Comparison of ENCODE assay signal across 15 cellular contexts in genomic region chr14:37778135-37778943, GRCh38.
A peak's percentile ranks its signal among the peaks of the same experiment; 100 is the strongest.
DNase-seq lines count a peak whose midpoint lies in the region; ATAC-seq, FAIRE-seq and TF ChIP-seq lines count a peak whose summit lies in the region.
"Had no signal": no experiment of that assay in that cellular context is flagged by ENCODE, and none has a peak within 500 bp of the region (broad histone marks: within the 10 kb centered on the region; RNA-seq: fewer than 3 reads in every experiment).

No MANE protein-coding gene starts in this region.

- no peak overlapping the region for H2AFZ ChIP-seq in osteoblast (ENCODE audit: low read length)
- H2AFZ ChIP-seq: GM23338 had no signal

- H3K4me3 ChIP-seq in bronchial epithelial cell (ENCODE audit: low read depth, low read length), result no peak overlapping the region
- H3K4me3 ChIP-seq in kidney (ENCODE audit: low read length in 2 of 2), result no peak overlapping the region
- no peak overlapping the region for H3K4me3 ChIP-seq in osteoblast (ENCODE audit: insufficient read depth, low read length)
- H3K4me3 ChIP-seq in upper lobe of right lung, result no peak overlapping the region
- H3K4me3 ChIP-seq: GM23338, HAP-1, K562 had no signal

- H3K79me2 ChIP-seq in osteoblast (ENCODE audit: insufficient read depth, low read length), result no peaks in the 10 kb centered on the region

- no peak overlapping the region for H3K4me2 ChIP-seq in osteoblast (ENCODE audit: insufficient read depth, low read length)
- H3K4me2 ChIP-seq: GM23338 had no signal

- H3K4me1 ChIP-seq in kidney (ENCODE audit: control insufficient read depth in 1 of 2, insufficient read depth in 1 of 2, low read depth in 1 of 2, low read length in 2 of 2) (no peaks in the 10 kb centered on the region), osteoblast (ENCODE audit: insufficient read depth, low read length) (no peaks in the 10 kb centered on the region), upper lobe of right lung (no peaks in the 10 kb centered on the region)
- H3K4me1 ChIP-seq: HAP-1 had no signal

- no peaks in the 10 kb centered on the region for H4K20me1 ChIP-seq in osteoblast (ENCODE audit: insufficient read depth, low read length)

- intact Hi-C loops in kidney (cut with DNase I), result no loop called here
- intact Hi-C loops in upper lobe of right lung (cut with DNase I), result no loop called here

- H3K27me3 ChIP-seq in bronchial epithelial cell (ENCODE audit: control insufficient read depth, insufficient read depth, low read length) (no peaks in the 10 kb centered on the region), osteoblast (ENCODE audit: insufficient read depth, low read length) (no peaks in the 10 kb centered on the region), upper lobe of right lung (no peaks in the 10 kb centered on the region)

- peak; percentile 14 for ATAC-seq in upper lobe of right lung
- ATAC-seq: GM23338, K562 had no signal

- H3K27ac ChIP-seq in kidney (ENCODE audit: low read depth in 2 of 2, low read length in 2 of 2) (no peak overlapping the region), osteoblast (ENCODE audit: low read depth, low read length) (no peak overlapping the region), upper lobe of right lung (no peak overlapping the region)
- H3K27ac ChIP-seq: C4-2B, HL-60 had no signal

- TF ChIP-seq CTCF in bronchial epithelial cell (IDR thresholded peaks at IDR 0.05; ENCODE audit: insufficient read depth, low read length, severe bottlenecking), result no peak
- no peak for TF ChIP-seq CTCF in kidney (IDR thresholded peaks at IDR 0.05; ENCODE audit: borderline replicate concordance, extremely low read depth, insufficient read depth)
- no peak for TF ChIP-seq CTCF in osteoblast (IDR thresholded peaks at IDR 0.05; ENCODE audit: extremely low read depth, low read depth, low read length)
- TF ChIP-seq CTCF in upper lobe of right lung (IDR thresholded peaks at IDR 0.05), result no peak

- DNase-seq in bronchial epithelial cell (ENCODE audit: low read depth) (no peak), kidney (peak; percentile 45), osteoblast (ENCODE audit: insufficient read length, low spot score, missing footprints) (peak; percentile 3), upper lobe of right lung (no peak), H54 (ENCODE audit: insufficient read length, low spot score) (no peak), GDM1 (lab: John Stamatoyannopoulos, UW) (no peak), AG08396 (ENCODE audit: low spot score) (no peak)
- DNase-seq: ACHN, DMS79 had no signal

- peak; percentile 50 for FAIRE-seq in bronchial epithelial cell (lab: Jason Lieb, UNC)
- FAIRE-seq in kidney (lab: Jason Lieb, UNC), result no peak
- FAIRE-seq in H54 (lab: Jason Lieb, UNC), result no peak
- FAIRE-seq: GM12891, K562 had no signal

- no peak for TF ChIP-seq POLR2A in H54 (IDR thresholded peaks at IDR 0.05; ENCODE audit: low read depth, low read length)

- H3K9me3 ChIP-seq in kidney (ENCODE audit: control insufficient read depth in 1 of 2, low read length in 2 of 2) (no peaks in the 10 kb centered on the region), osteoblast (ENCODE audit: low read depth, low read length) (no peaks in the 10 kb centered on the region), upper lobe of right lung (peaks cover 8% of the 10 kb centered on the region)
- H3K9me3 ChIP-seq: HAP-1 had no signal

- no peaks in the 10 kb centered on the region for H3K36me3 ChIP-seq in bronchial epithelial cell (ENCODE audit: control insufficient read depth, insufficient read depth, low read length)
- no peaks in the 10 kb centered on the region for H3K36me3 ChIP-seq in kidney (ENCODE audit: control insufficient read depth in 1 of 2, insufficient read depth in 2 of 2, low read length in 2 of 2)
- H3K36me3 ChIP-seq in osteoblast (ENCODE audit: insufficient read depth, low read length), result no peaks in the 10 kb centered on the region
- no peaks in the 10 kb centered on the region for H3K36me3 ChIP-seq in upper lobe of right lung
- H3K36me3 ChIP-seq: HAP-1 had no signal

- H3K9ac ChIP-seq in kidney (ENCODE audit: low read length in 2 of 2), result no peak overlapping the region

Comparison
In these comparisons a context has a peak if more than half of its experiments do, and no peak if none do; other contexts are left out.
1. DNase-seq: peak in kidney (single experiment) and osteoblast (single experiment); none in bronchial epithelial cell (single experiment), upper lobe of right lung (single experiment), H54 (single experiment), GDM1 (single experiment) and AG08396 (single experiment).